ENCODE assay signal across 1 cellular context in the genomic region with DNA sequence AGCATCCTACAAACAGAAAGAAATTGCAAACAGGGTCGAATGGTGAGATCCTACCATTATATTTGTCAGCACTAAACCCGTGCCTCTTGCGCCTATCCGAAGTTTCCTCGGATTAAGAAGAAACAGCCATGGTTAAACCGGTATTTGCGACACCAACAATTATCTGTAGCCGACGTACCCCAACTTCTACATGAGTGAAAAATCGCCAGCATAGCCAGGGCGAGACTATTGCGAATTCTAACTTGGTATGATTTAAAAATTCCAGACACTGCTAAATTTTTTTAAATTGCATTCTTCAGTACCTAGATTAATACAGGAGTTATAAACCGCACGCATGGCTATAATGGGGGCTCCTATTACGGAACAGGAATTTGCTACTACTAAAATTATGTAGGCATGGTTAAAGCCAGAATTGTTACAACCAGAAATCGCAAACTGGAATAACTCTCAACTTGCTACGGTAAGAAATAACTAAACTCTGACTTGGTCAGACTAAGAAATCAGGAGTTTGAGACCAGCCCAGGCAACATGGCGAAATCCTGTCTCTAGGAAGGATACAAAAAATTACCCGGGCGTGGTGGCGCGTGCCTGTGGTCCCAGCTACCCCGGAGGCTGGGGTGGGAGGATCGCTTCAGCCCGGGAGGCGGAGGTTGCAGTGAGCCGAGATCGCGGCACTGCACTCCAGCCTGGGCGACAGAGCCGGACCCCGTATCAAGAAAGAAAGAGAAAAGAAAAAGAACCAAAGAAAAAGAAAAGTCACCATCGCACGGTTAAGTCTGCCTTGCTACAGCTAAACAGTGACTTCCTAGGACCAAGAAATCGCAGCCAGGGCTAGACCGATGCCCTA.
TF ChIP-seq lines count a peak whose summit lies in the region.

No MANE protein-coding gene starts in this region.

TF ChIP-seq in K562, 482 proteins besides CTCF, POLR2A, EP300 and RAD21 (continued from another document and continues in another):
- TF ChIP-seq, protein P1, sequence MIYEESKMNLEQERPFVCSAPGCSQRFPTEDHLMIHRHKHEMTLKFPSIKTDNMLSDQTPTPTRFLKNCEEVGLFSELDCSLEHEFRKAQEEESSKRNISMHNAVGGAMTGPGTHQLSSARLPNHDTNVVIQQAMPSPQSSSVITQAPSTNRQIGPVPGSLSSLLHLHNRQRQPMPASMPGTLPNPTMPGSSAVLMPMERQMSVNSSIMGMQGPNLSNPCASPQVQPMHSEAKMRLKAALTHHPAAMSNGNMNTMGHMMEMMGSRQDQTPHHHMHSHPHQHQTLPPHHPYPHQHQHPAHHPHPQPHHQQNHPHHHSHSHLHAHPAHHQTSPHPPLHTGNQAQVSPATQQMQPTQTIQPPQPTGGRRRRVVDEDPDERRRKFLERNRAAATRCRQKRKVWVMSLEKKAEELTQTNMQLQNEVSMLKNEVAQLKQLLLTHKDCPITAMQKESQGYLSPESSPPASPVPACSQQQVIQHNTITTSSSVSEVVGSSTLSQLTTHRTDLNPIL (CRISPR knock-in tag; IDR thresholded peaks at IDR 0.05), result no peak
- TF ChIP-seq, protein P2, sequence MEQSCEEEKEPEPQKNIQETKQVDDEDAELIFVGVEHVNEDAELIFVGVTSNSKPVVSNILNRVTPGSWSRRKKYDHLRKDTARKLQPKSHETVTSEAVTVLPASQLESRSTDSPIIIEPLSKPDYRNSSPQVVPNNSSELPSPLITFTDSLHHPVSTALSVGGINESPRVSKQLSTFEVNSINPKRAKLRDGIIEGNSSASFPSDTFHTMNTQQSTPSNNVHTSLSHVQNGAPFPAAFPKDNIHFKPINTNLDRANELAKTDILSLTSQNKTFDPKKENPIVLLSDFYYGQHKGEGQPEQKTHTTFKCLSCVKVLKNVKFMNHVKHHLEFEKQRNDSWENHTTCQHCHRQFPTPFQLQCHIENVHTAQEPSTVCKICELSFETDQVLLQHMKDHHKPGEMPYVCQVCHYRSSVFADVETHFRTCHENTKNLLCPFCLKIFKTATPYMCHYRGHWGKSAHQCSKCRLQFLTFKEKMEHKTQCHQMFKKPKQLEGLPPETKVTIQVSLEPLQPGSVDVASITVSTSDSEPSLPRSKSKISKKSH (CRISPR knock-in tag; IDR thresholded peaks at IDR 0.05), result no peak
- no peak for TF ChIP-seq BDP1 (IDR thresholded peaks at IDR 0.05; ENCODE audit: insufficient read depth, insufficient read length)
- no peak for TF ChIP-seq MTA3 (IDR thresholded peaks at IDR 0.05; ENCODE audit: borderline replicate concordance)
- TF ChIP-seq, protein P3, sequence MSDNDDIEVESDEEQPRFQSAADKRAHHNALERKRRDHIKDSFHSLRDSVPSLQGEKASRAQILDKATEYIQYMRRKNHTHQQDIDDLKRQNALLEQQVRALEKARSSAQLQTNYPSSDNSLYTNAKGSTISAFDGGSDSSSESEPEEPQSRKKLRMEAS (CRISPR knock-in tag; IDR thresholded peaks at IDR 0.05), result peak; percentile 88
- TF ChIP-seq, protein P4, sequence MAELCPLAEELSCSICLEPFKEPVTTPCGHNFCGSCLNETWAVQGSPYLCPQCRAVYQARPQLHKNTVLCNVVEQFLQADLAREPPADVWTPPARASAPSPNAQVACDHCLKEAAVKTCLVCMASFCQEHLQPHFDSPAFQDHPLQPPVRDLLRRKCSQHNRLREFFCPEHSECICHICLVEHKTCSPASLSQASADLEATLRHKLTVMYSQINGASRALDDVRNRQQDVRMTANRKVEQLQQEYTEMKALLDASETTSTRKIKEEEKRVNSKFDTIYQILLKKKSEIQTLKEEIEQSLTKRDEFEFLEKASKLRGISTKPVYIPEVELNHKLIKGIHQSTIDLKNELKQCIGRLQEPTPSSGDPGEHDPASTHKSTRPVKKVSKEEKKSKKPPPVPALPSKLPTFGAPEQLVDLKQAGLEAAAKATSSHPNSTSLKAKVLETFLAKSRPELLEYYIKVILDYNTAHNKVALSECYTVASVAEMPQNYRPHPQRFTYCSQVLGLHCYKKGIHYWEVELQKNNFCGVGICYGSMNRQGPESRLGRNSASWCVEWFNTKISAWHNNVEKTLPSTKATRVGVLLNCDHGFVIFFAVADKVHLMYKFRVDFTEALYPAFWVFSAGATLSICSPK (IDR thresholded peaks at IDR 0.05; ENCODE audit: borderline replicate concordance), result no peak
- TF ChIP-seq, protein P5, sequence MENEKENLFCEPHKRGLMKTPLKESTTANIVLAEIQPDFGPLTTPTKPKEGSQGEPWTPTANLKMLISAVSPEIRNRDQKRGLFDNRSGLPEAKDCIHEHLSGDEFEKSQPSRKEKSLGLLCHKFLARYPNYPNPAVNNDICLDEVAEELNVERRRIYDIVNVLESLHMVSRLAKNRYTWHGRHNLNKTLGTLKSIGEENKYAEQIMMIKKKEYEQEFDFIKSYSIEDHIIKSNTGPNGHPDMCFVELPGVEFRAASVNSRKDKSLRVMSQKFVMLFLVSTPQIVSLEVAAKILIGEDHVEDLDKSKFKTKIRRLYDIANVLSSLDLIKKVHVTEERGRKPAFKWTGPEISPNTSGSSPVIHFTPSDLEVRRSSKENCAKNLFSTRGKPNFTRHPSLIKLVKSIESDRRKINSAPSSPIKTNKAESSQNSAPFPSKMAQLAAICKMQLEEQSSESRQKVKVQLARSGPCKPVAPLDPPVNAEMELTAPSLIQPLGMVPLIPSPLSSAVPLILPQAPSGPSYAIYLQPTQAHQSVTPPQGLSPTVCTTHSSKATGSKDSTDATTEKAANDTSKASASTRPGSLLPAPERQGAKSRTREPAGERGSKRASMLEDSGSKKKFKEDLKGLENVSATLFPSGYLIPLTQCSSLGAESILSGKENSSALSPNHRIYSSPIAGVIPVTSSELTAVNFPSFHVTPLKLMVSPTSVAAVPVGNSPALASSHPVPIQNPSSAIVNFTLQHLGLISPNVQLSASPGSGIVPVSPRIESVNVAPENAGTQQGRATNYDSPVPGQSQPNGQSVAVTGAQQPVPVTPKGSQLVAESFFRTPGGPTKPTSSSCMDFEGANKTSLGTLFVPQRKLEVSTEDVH (IDR thresholded peaks at IDR 0.05; ENCODE audit: low read depth, partially characterized antibody), result no peak
- TF ChIP-seq PML (IDR thresholded peaks at IDR 0.05; ENCODE audit: low read length), result no peak
- TF ChIP-seq CBX3 (IDR thresholded peaks at IDR 0.05; ENCODE audit: borderline replicate concordance in 1 of 2, low read length in 2 of 2), result no peak
- no peak for TF ChIP-seq CHCHD3 (CRISPR knock-in tag; IDR thresholded peaks at IDR 0.05)
- TF ChIP-seq, protein P6, sequence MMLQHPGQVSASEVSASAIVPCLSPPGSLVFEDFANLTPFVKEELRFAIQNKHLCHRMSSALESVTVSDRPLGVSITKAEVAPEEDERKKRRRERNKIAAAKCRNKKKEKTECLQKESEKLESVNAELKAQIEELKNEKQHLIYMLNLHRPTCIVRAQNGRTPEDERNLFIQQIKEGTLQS (IDR thresholded peaks at IDR 0.05), result no peak
- TF ChIP-seq, protein P6 (CRISPR knock-in tag; conservative IDR thresholded peaks at IDR 0.05), result no peak
- no peak; the same call in 1 of the 2 replicates for TF ChIP-seq HDAC2 (IDR thresholded peaks at IDR 0.05)
- no peak for TF ChIP-seq ILK (tag; IDR thresholded peaks at IDR 0.05; ENCODE audit: borderline replicate concordance, low read depth)
- TF ChIP-seq SRSF9 (IDR thresholded peaks at IDR 0.05; ENCODE audit: borderline replicate concordance, low read depth, low read length), result no peak
- TF ChIP-seq ZNF717 (CRISPR knock-in tag; IDR thresholded peaks at IDR 0.05), result no peak
- peak; percentile 87; the same call in 1 of the 2 replicates for TF ChIP-seq LARP7 (IDR thresholded peaks at IDR 0.05)
- TF ChIP-seq, protein P7, sequence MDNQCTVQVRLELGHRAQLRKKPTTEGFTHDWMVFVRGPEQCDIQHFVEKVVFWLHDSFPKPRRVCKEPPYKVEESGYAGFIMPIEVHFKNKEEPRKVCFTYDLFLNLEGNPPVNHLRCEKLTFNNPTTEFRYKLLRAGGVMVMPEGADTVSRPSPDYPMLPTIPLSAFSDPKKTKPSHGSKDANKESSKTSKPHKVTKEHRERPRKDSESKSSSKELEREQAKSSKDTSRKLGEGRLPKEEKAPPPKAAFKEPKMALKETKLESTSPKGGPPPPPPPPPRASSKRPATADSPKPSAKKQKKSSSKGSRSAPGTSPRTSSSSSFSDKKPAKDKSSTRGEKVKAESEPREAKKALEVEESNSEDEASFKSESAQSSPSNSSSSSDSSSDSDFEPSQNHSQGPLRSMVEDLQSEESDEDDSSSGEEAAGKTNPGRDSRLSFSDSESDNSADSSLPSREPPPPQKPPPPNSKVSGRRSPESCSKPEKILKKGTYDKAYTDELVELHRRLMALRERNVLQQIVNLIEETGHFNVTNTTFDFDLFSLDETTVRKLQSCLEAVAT (IDR thresholded peaks at IDR 0.05), result peak; percentile 93 to 94
- TF ChIP-seq NFE2 (IDR thresholded peaks at IDR 0.05; ENCODE audit: low read depth), result no peak
- TF ChIP-seq, protein P8, sequence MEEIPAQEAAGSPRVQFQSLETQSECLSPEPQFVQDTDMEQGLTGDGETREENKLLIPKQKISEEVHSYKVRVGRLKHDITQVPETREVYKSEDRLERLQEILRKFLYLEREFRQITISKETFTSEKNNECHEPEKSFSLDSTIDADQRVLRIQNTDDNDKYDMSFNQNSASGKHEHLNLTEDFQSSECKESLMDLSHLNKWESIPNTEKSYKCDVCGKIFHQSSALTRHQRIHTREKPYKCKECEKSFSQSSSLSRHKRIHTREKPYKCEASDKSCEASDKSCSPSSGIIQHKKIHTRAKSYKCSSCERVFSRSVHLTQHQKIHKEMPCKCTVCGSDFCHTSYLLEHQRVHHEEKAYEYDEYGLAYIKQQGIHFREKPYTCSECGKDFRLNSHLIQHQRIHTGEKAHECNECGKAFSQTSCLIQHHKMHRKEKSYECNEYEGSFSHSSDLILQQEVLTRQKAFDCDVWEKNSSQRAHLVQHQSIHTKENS (CRISPR knock-in tag; IDR thresholded peaks at IDR 0.05), result no peak
- 0 out of 2 replicates have a peak, but pooled peaks have one; percentile 9 for TF ChIP-seq ELF2 (CRISPR knock-in tag; IDR thresholded peaks at IDR 0.05)
- TF ChIP-seq PCBP1 (IDR thresholded peaks at IDR 0.05; ENCODE audit: low read depth, low read length, poor library complexity, severe bottlenecking), result no peak
- TF ChIP-seq, protein P9, sequence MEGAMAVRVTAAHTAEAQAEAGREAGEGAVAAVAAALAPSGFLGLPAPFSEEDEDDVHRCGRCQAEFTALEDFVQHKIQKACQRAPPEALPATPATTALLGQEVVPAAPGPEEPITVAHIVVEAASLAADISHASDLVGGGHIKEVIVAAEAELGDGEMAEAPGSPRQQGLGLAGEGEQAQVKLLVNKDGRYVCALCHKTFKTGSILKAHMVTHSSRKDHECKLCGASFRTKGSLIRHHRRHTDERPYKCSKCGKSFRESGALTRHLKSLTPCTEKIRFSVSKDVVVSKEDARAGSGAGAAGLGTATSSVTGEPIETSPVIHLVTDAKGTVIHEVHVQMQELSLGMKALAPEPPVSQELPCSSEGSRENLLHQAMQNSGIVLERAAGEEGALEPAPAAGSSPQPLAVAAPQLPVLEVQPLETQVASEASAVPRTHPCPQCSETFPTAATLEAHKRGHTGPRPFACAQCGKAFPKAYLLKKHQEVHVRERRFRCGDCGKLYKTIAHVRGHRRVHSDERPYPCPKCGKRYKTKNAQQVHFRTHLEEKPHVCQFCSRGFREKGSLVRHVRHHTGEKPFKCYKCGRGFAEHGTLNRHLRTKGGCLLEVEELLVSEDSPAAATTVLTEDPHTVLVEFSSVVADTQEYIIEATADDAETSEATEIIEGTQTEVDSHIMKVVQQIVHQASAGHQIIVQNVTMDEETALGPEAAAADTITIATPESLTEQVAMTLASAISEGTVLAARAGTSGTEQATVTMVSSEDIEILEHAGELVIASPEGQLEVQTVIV (CRISPR knock-in tag; IDR thresholded peaks at IDR 0.05; ENCODE audit: borderline replicate concordance), result no peak
- no peak for TF ChIP-seq NFATC3 (IDR thresholded peaks at IDR 0.05)
- no peak for TF ChIP-seq ZNF436 (CRISPR knock-in tag; IDR thresholded peaks at IDR 0.05)
- no peak for TF ChIP-seq BCL6 (CRISPR knock-in tag; IDR thresholded peaks at IDR 0.05)
- TF ChIP-seq CXXC5 (CRISPR knock-in tag; IDR thresholded peaks at IDR 0.05), result no peak
- TF ChIP-seq, protein P10, sequence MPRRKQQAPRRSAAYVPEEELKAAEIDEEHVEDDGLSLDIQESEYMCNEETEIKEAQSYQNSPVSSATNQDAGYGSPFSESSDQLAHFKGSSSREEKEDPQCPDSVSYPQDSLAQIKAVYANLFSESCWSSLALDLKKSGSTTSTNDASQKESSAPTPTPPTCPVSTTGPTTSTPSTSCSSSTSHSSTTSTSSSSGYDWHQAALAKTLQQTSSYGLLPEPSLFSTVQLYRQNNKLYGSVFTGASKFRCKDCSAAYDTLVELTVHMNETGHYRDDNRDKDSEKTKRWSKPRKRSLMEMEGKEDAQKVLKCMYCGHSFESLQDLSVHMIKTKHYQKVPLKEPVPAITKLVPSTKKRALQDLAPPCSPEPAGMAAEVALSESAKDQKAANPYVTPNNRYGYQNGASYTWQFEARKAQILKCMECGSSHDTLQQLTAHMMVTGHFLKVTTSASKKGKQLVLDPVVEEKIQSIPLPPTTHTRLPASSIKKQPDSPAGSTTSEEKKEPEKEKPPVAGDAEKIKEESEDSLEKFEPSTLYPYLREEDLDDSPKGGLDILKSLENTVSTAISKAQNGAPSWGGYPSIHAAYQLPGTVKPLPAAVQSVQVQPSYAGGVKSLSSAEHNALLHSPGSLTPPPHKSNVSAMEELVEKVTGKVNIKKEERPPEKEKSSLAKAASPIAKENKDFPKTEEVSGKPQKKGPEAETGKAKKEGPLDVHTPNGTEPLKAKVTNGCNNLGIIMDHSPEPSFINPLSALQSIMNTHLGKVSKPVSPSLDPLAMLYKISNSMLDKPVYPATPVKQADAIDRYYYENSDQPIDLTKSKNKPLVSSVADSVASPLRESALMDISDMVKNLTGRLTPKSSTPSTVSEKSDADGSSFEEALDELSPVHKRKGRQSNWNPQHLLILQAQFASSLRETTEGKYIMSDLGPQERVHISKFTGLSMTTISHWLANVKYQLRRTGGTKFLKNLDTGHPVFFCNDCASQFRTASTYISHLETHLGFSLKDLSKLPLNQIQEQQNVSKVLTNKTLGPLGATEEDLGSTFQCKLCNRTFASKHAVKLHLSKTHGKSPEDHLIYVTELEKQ (CRISPR knock-in tag; IDR thresholded peaks at IDR 0.05), result no peak
- no peak for TF ChIP-seq ZNF766 (CRISPR knock-in tag; conservative IDR thresholded peaks at IDR 0.05)
- TF ChIP-seq MEF2D (tag; conservative IDR thresholded peaks at IDR 0.05; ENCODE audit: low read depth), result no peak
- TF ChIP-seq ZBED1 (IDR thresholded peaks at IDR 0.05), result no peak
- TF ChIP-seq ZNF347 (CRISPR knock-in tag; IDR thresholded peaks at IDR 0.05; ENCODE audit: low read depth), result no peak
- TF ChIP-seq, protein P11, sequence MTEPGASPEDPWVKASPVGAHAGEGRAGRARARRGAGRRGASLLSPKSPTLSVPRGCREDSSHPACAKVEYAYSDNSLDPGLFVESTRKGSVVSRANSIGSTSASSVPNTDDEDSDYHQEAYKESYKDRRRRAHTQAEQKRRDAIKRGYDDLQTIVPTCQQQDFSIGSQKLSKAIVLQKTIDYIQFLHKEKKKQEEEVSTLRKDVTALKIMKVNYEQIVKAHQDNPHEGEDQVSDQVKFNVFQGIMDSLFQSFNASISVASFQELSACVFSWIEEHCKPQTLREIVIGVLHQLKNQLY (CRISPR knock-in tag; conservative IDR thresholded peaks at IDR 0.05), result no peak
- no peak for TF ChIP-seq SMARCA4 (IDR thresholded peaks at IDR 0.05)
- TF ChIP-seq ETV5 (CRISPR knock-in tag; IDR thresholded peaks at IDR 0.05; ENCODE audit: low read depth), result no peak
- TF ChIP-seq TAL1 (IDR thresholded peaks at IDR 0.05), result no peak
- TF ChIP-seq MCM7 (IDR thresholded peaks at IDR 0.05), result 0 out of 4 replicates have a peak, but pooled peaks of 1 of the 2 experiments have one; percentile 31
